Comparison of ENCODE assay signal across 22 cellular contexts in the genomic region with DNA sequence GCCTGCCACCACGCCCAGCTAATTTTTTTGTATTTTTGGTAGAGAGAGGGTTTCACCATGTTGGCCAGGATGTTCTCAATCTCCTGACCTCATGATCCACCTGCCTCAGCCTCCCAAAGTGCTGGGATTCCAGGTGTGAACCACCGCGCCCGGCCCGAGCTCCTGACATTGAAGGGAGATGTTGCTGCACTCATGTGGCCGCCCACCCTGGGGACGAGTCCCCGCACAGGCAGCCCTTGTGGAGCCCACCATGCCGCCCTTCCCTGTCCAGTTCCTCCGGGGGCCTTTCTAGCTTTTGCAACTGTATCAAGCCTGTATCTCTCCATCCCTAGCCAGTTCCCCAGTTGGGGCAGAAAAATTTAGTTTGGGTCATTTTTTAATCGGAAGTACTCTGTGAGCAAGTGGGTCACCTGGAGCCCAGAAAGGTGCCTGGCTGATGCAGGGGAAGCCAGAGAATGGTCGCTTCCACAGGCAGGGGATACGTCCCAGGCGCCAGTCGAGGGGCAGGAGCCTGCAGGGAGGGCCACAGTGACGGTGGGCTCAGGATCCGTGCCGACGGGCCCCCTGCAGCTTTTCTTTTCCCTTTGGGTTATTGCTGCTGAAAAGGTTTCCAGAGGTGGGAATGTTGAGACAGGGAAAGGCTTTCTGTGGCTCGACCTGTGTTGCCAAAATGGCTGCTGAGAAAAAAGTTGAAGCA. TPM values are rescaled to one million over a fixed set of nuclear protein-coding genes. Genes with fewer than 3 reads are reported as not detected.
DNase-seq lines count a peak whose midpoint lies in the region; ATAC-seq, FAIRE-seq and TF ChIP-seq lines count a peak whose summit lies in the region.
"Had no signal": no experiment of that assay in that cellular context is flagged by ENCODE, and none has a peak within 500 bp of the region (broad histone marks: within the 10 kb centered on the region; RNA-seq: fewer than 3 reads in every experiment).

No MANE protein-coding gene starts in this region.

- H3K79me1 ChIP-seq in trophoblast cell (ENCODE audit: low read length): no peaks in the 10 kb centered on the region

- no peak overlapping the region for H3K14ac ChIP-seq in trophoblast cell (ENCODE audit: low read length)

- ATAC-seq in T-helper 17 cell: no peak
- ATAC-seq: HCT116 had no signal

- no peak overlapping the region for H2BK12ac ChIP-seq in trophoblast cell (ENCODE audit: low read length)

- no peak overlapping the region for H4K12ac ChIP-seq in trophoblast cell (ENCODE audit: low read depth, low read length)

- peaks cover 16 to 32% of the 10 kb centered on the region in 2 donors for H3K36me3 ChIP-seq in kidney (ENCODE audit: control insufficient read depth in 1 of 2, insufficient read depth in 2 of 2, low read length in 2 of 2)
- H3K36me3 ChIP-seq in trophoblast cell (ENCODE audit: control insufficient read depth in 1 of 2, insufficient read depth in 2 of 2, low read length in 2 of 2): peaks cover 35 to 41% of the 10 kb centered on the region in 2 experiments

- no peak overlapping the region for H2AFZ ChIP-seq in trophoblast cell (ENCODE audit: insufficient read depth, low read length, poor library complexity)
- H2AFZ ChIP-seq: GM23248 had no signal

- peaks cover 4% of the 10 kb centered on the region for H3K36me3 Mint-ChIP-seq in T-helper 17 cell (ENCODE audit: low read depth)

- H3K4ac ChIP-seq in trophoblast cell (ENCODE audit: low read depth, low read length): peak overlapping the region; percentile 51

- TF ChIP-seq CTCF in kidney (IDR thresholded peaks at IDR 0.05; ENCODE audit: borderline replicate concordance, extremely low read depth, insufficient read depth): no peak

- no peak overlapping the region for H2BK5ac ChIP-seq in trophoblast cell (ENCODE audit: low read depth, low read length, poor library complexity)

- intact Hi-C loops in kidney (cut with DNase I): no loop called here

- H3K4me1 Mint-ChIP-seq in T-helper 17 cell: peaks cover 5% of the 10 kb centered on the region

- H4K8ac ChIP-seq in trophoblast cell (ENCODE audit: low read depth, low read length): no peak overlapping the region

- no peak overlapping the region for H2AK5ac ChIP-seq in trophoblast cell (ENCODE audit: low read length)

- no peak overlapping the region for H3K4me2 ChIP-seq in trophoblast cell (ENCODE audit: low read length)

- no peaks in the 10 kb centered on the region for H3K4me1 ChIP-seq in kidney (ENCODE audit: control insufficient read depth in 1 of 2, insufficient read depth in 1 of 2, low read depth in 1 of 2, low read length in 2 of 2)
- H3K4me1 ChIP-seq in trophoblast cell (ENCODE audit: control insufficient read depth in 1 of 2, insufficient read depth in 2 of 2, low read length in 2 of 2): no peaks in the 10 kb centered on the region
- H3K4me1 ChIP-seq: BE2C had no signal

- no peak for FAIRE-seq in kidney (lab: Jason Lieb, UNC)
- FAIRE-seq: A204.1, GM12892, GM18507, HTR-8/SVneo had no signal

- H3K27ac Mint-ChIP-seq in T-helper 17 cell: peak overlapping the region; percentile 56
- H3K27ac Mint-ChIP-seq: HFFc6 had no signal

- no peaks in the 10 kb centered on the region for H3K27me3 ChIP-seq in trophoblast cell (ENCODE audit: insufficient read depth, low read length)
- H3K27me3 ChIP-seq: BE2C had no signal

- DNase-seq in T-helper 17 cell (no peak), kidney (peak; percentile 39), trophoblast cell (no peak), DMS153 treated with DMSO at 0.1 percent for 48 hours (lab: John Stamatoyannopoulos, UW; ENCODE audit: unreplicated experiment) (no peak), caudate nucleus (lab: John Stamatoyannopoulos, UW) (no peak), RKO (ENCODE audit: low spot score) (no peak)
- DNase-seq: ACHN; BE2C; C1 segment of cervical spinal cord; CD4-positive, CD25-positive, alpha-beta regulatory T cell; CD8-positive, alpha-beta memory T cell; COR-L47; DMS 273 treated with DMSO at 0.1 percent for 48 hours; GDM1; GM23248; HFFc6; IMR-90 had no signal

- WGBS in trophoblast cell (ENCODE audit: extremely low coverage, insufficient coverage, insufficient read length): no CpG with 5 or more reads among the region's 20 CpGs

- no peak overlapping the region for H2BK120ac ChIP-seq in trophoblast cell (ENCODE audit: insufficient read depth, low read length, poor library complexity)

- H4K91ac ChIP-seq in trophoblast cell (ENCODE audit: low read depth, low read length): no peak overlapping the region

- no peak overlapping the region for H3K23ac ChIP-seq in trophoblast cell (ENCODE audit: low read length)

- no peaks in the 10 kb centered on the region for H3K79me2 ChIP-seq in trophoblast cell (ENCODE audit: control insufficient read depth, insufficient read depth, low read length, poor library complexity)

- H3K9ac ChIP-seq in kidney (ENCODE audit: low read length in 2 of 2): no peak overlapping the region
- H3K9ac ChIP-seq in trophoblast cell (ENCODE audit: low read length): no peak overlapping the region
- H3K9ac ChIP-seq: GM23248 had no signal

- no peaks in the 10 kb centered on the region for H3K27me3 Mint-ChIP-seq in T-helper 17 cell
- H3K27me3 Mint-ChIP-seq: CD4-positive, CD25-positive, alpha-beta regulatory T cell; CD8-positive, alpha-beta memory T cell had no signal

- no peaks in the 10 kb centered on the region for H3K9me3 ChIP-seq in T-helper 17 cell (ENCODE audit: control insufficient read depth, low read length, poor library complexity, severe bottlenecking)
- no peaks in the 10 kb centered on the region for H3K9me3 ChIP-seq in kidney (ENCODE audit: control insufficient read depth in 1 of 2, low read length in 2 of 2)
- H3K9me3 ChIP-seq in trophoblast cell (ENCODE audit: insufficient read depth, low read depth, low read length): peaks cover 1% of the 10 kb centered on the region
- H3K9me3 ChIP-seq: BE2C had no signal

- H3K27ac ChIP-seq in kidney (ENCODE audit: low read depth in 2 of 2, low read length in 2 of 2): no peak overlapping the region
- no peak overlapping the region for H3K27ac ChIP-seq in trophoblast cell (ENCODE audit: low read depth, low read length)
- H3K27ac ChIP-seq in caudate nucleus (ENCODE audit: low read depth, low read length): no peak overlapping the region
- H3K27ac ChIP-seq: GM23248 had no signal

- H3K4me3 Mint-ChIP-seq in T-helper 17 cell: no peak overlapping the region
- H3K4me3 Mint-ChIP-seq: CD4-positive, CD25-positive, alpha-beta regulatory T cell; CD8-positive, alpha-beta memory T cell; HFFc6 had no signal

- H3K4me3 ChIP-seq in kidney (ENCODE audit: low read length in 2 of 2) (no peak overlapping the region), trophoblast cell (ENCODE audit: low read depth, low read length) (no peak overlapping the region)
- H3K4me3 ChIP-seq: GM23248 had no signal

- peak overlapping the region; percentile 51 for H3K18ac ChIP-seq in trophoblast cell (ENCODE audit: low read length)

RNA-seq across cellular contexts. Expression of a gene that starts 20.4 kb away (rescaled TPM):
- total RNA-seq in T-helper 17 cell (10 to 100 TPM; 53.5 to 59.5 TPM), kidney (26.1 TPM)
- polyA plus RNA-seq in kidney (ENCODE audit: insufficient read depth, low read depth, low replicate concordance): 4.2 TPM
- 17.0 and 19.0 TPM in 2 replicates for polyA plus RNA-seq in trophoblast cell (2013)

RNA-seq across cellular contexts. Expression of a gene that starts 20.7 kb away (rescaled TPM):
- total RNA-seq in T-helper 17 cell (1 to 10 TPM; 3.2 to 5.9 TPM), kidney (2.7 TPM)
- 0.67 TPM for polyA plus RNA-seq in kidney (ENCODE audit: insufficient read depth, low read depth, low replicate concordance)
- 7.0 and 7.4 TPM in 2 replicates for polyA plus RNA-seq in trophoblast cell (2013)

RNA-seq across cellular contexts. Expression of a gene that starts 58.2 kb away (rescaled TPM):
- 10 to 100 TPM in 1 of 2 donors, 1 to 10 TPM in 1; 5.2 to 11.2 TPM for total RNA-seq in T-helper 17 cell
- 17.5 TPM for total RNA-seq in kidney
- 29.6 TPM for polyA plus RNA-seq in kidney (ENCODE audit: insufficient read depth, low read depth, low replicate concordance)
- polyA plus RNA-seq in trophoblast cell (2013): 11.1 and 11.9 TPM in 2 replicates

RNA-seq across cellular contexts. Expression of a gene that starts 59.0 kb away (rescaled TPM):
- total RNA-seq in T-helper 17 cell (100 to 1,000 TPM; 114 to 120 TPM), kidney (101 TPM)
- polyA plus RNA-seq in kidney (ENCODE audit: insufficient read depth, low read depth, low replicate concordance): 29.0 TPM
- polyA plus RNA-seq in trophoblast cell (2013): 37.4 and 37.9 TPM in 2 replicates
